ENCODE assay signal across 8 cellular contexts in the genomic region with DNA sequence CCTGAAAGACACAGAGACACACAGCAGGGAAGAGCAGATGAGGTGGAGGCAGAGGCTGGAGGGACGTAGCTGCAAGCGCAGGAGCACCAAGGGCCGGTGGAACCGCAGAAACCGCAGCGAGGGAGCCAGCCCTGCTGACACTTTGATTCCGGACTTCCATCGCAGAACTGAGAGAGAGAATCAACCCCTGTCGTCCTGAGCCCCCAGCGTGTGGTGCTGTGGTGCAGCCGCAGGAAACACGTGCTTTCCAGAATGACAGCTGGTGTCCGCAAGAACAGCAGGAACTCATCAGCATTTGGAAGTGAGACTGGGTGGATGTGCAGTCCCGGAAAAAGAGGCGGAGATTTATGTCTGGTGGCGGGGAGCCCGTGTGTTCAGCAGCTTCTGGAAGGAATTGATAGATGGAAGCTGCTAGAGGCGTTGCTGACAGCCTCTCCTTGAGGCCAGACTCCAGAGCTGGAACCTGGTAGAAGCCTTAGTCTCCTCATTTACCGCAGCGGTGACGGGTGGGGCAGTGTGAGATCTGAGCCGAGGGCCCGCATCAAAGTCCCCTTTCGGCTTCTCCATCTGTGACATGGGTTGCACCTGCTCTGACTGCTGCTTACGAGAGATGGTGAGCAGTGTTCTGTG. TPM values are rescaled to one million over a fixed set of nuclear protein-coding genes. Genes with fewer than 3 reads are reported as not detected.
DNase-seq lines count a peak whose midpoint lies in the region; ATAC-seq and TF ChIP-seq lines count a peak whose summit lies in the region.

No MANE protein-coding gene starts in this region.

- H3K36me3 Mint-ChIP-seq in activated B cell treated with CpG ODN at 0.5 μM for 24 hours (ENCODE audit: low read depth) (peaks cover 3% of the 10 kb centered on the region), chondrocyte (ENCODE audit: low read depth) (peaks cover 5% of the 10 kb centered on the region)

- CTCF ChIA-PET in activated B cell treated with CpG ODN at 0.5 μM for 24 hours (lab: Charles Lee) = interaction anchor here (0.7 kb wide), 1 partner anchor 73 kb away, joined by 4 read pairs; no protein-coding TSS in a partner anchor

- no peak for TF ChIP-seq CTCF in activated B cell treated with CpG ODN at 0.5 μM for 24 hours (IDR thresholded peaks at IDR 0.05)
- TF ChIP-seq CTCF in chondrocyte (IDR thresholded peaks at IDR 0.05) = peak; percentile 71

- H3K4me3 Mint-ChIP-seq in activated B cell treated with CpG ODN at 0.5 μM for 24 hours = peak overlapping the region; percentile 79
- H3K4me3 Mint-ChIP-seq in chondrocyte (ENCODE audit: unreplicated experiment) = peak overlapping the region; percentile 56

- DNase-seq in GM03348 (ENCODE audit: low spot score) = peak; percentile 94
- DNase-seq in NCI-H2227 (lab: John Stamatoyannopoulos, UW; ENCODE audit: unreplicated experiment) = peak; percentile 74
- peak; percentile 25 for DNase-seq in activated B cell treated with CpG ODN at 0.5 μM for 24 hours
- no peak for DNase-seq in chondrocyte (ENCODE audit: low spot score)
- DNase-seq in stimulated activated CD8-positive, alpha-beta memory T cell treated with anti-CD3 and anti-CD28 coated beads, Interleukin-12 subunit alpha, Interleukin-12 subunit beta, amount 100 ng/mL, for 1 hour (ENCODE audit: low read depth) = peak; percentile 13

- ATAC-seq in HG02763 (IDR thresholded peaks at IDR 0.05; ENCODE audit: unreplicated experiment) (peak; percentile 47), activated B cell treated with CpG ODN at 0.5 μM for 24 hours (ENCODE audit: low read depth) (peak; percentile 80), GM18517 (IDR thresholded peaks at IDR 0.05; ENCODE audit: unreplicated experiment) (no peak)

- intact Hi-C loops in activated B cell treated with CpG ODN at 0.5 μM for 24 hours (cut with micrococcal nuclease) = loop anchor here (1.0 to 2.0 kb wide), 2 partner anchors 18 to 72 kb away; no protein-coding TSS in a partner anchor

- H3K27ac Mint-ChIP-seq in activated B cell treated with CpG ODN at 0.5 μM for 24 hours (no peak overlapping the region), chondrocyte (ENCODE audit: unreplicated experiment) (peak overlapping the region; percentile 78)

- H3K9me3 Mint-ChIP-seq in activated B cell treated with CpG ODN at 0.5 μM for 24 hours (peaks cover 6% of the 10 kb centered on the region), chondrocyte (ENCODE audit: low read depth) (peaks cover 7% of the 10 kb centered on the region)

- H3K27me3 ChIP-seq in layer of hippocampus (ENCODE audit: control insufficient read depth, insufficient read depth, low read length) = no peaks in the 10 kb centered on the region

- H3K4me1 Mint-ChIP-seq in activated B cell treated with CpG ODN at 0.5 μM for 24 hours (peaks cover 18% of the 10 kb centered on the region), chondrocyte (ENCODE audit: low read depth) (peaks cover 19% of the 10 kb centered on the region)

- H3K27me3 Mint-ChIP-seq in activated B cell treated with CpG ODN at 0.5 μM for 24 hours = peaks cover 6% of the 10 kb centered on the region
- no peaks in the 10 kb centered on the region for H3K27me3 Mint-ChIP-seq in chondrocyte (ENCODE audit: low read depth)

- POLR2A ChIA-PET in activated B cell treated with CpG ODN at 0.5 μM for 24 hours (lab: Charles Lee) = no interaction called here

- peak overlapping the region; percentile 64 for H3K27ac ChIP-seq in layer of hippocampus (ENCODE audit: low read depth, low read length)

RNA-seq across cellular contexts. Expression of a gene that starts 21.9 kb away (rescaled TPM):
- 126 and 153 TPM in 2 replicates for total RNA-seq in activated B cell treated with CpG ODN at 0.5 μM for 24 hours
- 188 to 226 TPM (median 190 TPM) in 3 replicates for total RNA-seq in chondrocyte

RNA-seq across cellular contexts. Expression of a gene that starts 44.4 kb away (rescaled TPM):
- total RNA-seq in activated B cell treated with CpG ODN at 0.5 μM for 24 hours (28.4 and 28.8 TPM in 2 replicates), chondrocyte (39.1 to 51.9 TPM (median 50.7 TPM) in 3 replicates)

RNA-seq across cellular contexts. Expression of a gene that starts 44.7 kb away (rescaled TPM):
- total RNA-seq in activated B cell treated with CpG ODN at 0.5 μM for 24 hours = 26.9 and 28.8 TPM in 2 replicates
- total RNA-seq in chondrocyte = 22.6 to 25.7 TPM (median 23.2 TPM) in 3 replicates
